Comparison of ENCODE assay signal across 6 cellular contexts in the genomic region with DNA sequence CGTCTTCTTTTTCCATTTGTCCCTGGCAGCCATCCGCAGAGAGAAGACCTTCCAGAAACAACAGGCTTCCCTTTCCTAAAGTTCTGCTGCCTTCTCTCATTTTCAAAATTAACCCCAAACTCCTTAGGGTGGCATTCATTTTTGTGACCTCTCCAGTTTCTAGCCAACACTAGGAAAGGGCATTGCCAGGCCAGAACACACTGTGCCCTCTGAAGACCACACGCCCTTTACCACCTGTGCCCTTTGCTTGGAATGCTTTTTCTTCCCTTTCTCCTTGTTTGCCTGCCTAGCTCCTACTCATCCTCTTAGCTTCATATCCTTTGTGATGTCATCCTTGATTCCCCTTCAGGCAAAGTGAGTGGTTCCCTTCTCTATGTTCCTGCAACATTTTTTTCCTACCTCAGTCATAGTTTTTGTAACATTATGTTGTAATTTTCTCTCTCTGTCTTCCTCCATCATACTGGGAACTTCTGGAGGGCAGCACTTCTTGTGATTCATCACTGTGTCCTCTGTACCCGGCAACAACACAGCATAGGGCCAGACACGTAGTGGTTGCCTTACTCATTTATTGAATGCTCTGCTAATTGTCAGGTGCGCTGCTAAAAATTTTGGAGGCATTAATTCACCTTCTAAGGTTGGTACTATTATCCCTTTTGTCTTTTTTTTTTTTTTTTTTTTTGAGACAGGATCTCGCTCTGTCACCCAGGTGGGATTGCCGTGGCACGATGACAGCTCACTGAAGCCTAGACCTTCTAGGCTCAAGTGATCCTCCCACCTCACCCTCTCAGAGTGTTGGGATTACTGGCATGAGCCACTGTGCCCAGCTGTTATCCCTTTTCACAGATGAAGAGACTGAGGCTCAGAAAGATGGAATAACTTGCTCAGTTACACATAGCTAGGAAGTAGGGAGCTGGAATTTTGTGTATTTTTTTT. TPM values are rescaled to one million over a fixed set of nuclear protein-coding genes. Genes with fewer than 3 reads are reported as not detected.
DNase-seq lines count a peak whose midpoint lies in the region; ATAC-seq and TF ChIP-seq lines count a peak whose summit lies in the region.

No MANE protein-coding gene starts in this region.

- H3K27me3 ChIP-seq in BE2C = no peaks in the 10 kb centered on the region
- H3K27me3 ChIP-seq in RWPE2 (ENCODE audit: insufficient read depth, poor library complexity, severe bottlenecking) = no peaks in the 10 kb centered on the region
- H3K27me3 ChIP-seq in iPS-18a (ENCODE audit: control insufficient read depth, insufficient read depth, low read length) = no peaks in the 10 kb centered on the region

- peak overlapping the region; percentile 65 for H3K9ac ChIP-seq in iPS-18a (ENCODE audit: low read length)

- H3K36me3 ChIP-seq in BE2C (peaks cover 37% of the 10 kb centered on the region), RWPE2 (ENCODE audit: low read depth) (peaks cover 48% of the 10 kb centered on the region), iPS-18a (ENCODE audit: control insufficient read depth, low read depth, low read length) (peaks cover 36% of the 10 kb centered on the region)

- H3K4me3 ChIP-seq in BE2C (ENCODE audit: low read depth, low read length) (peak overlapping the region; percentile 80), RWPE2 (ENCODE audit: severe bottlenecking) (peak overlapping the region; percentile 86), iPS-18a (ENCODE audit: low read length) (peak overlapping the region; percentile 78)

- TF ChIP-seq CTCF in BE2C (IDR thresholded peaks at IDR 0.05; ENCODE audit: low read depth, low read length) = no peak
- TF ChIP-seq CTCF in RWPE2 (IDR thresholded peaks at IDR 0.05; ENCODE audit: poor library complexity, severe bottlenecking) = no peak

- ATAC-seq in RWPE2 (ENCODE audit: low read depth) = peak; percentile 64

- DNase-seq in BE2C (no peak), RWPE2 (ENCODE audit: low spot score) (peak; percentile 65), midbrain (lab: John Stamatoyannopoulos, UW) (no peak), KG1 (lab: John Stamatoyannopoulos, UW) (no peak), T-helper 9 cell (no peak)

- no peaks in the 10 kb centered on the region for H3K4me1 ChIP-seq in BE2C
- H3K4me1 ChIP-seq in RWPE2 (ENCODE audit: insufficient read depth, poor library complexity, severe bottlenecking) = peaks cover 9% of the 10 kb centered on the region
- H3K4me1 ChIP-seq in iPS-18a (ENCODE audit: control insufficient read depth, low read depth, low read length) = peaks cover 6% of the 10 kb centered on the region

- H3K27ac ChIP-seq in RWPE2 (ENCODE audit: poor library complexity, severe bottlenecking) (peak overlapping the region; percentile 94), iPS-18a (ENCODE audit: low read length) (no peak overlapping the region)

- H3K9me3 ChIP-seq in BE2C (no peaks in the 10 kb centered on the region), RWPE2 (ENCODE audit: severe bottlenecking) (no peaks in the 10 kb centered on the region), iPS-18a (ENCODE audit: control insufficient read depth, low read depth, low read length) (no peaks in the 10 kb centered on the region)

RNA-seq across cellular contexts. Expression of gene KAT8, which starts 1.0 kb away (rescaled TPM):
- polyA plus RNA-seq in BE2C (2012; ENCODE audit: insufficient read depth, insufficient read length, low read depth) = 71.8 TPM

RNA-seq across cellular contexts. Expression of gene BCKDK, which starts 10.3 kb away (rescaled TPM):
- polyA plus RNA-seq in BE2C (2012; ENCODE audit: insufficient read depth, insufficient read length, low read depth) = 77.0 TPM

RNA-seq across cellular contexts. Expression of gene PRSS8, which starts 17.0 kb away (rescaled TPM):
- 27.5 TPM for polyA plus RNA-seq in BE2C (2012; ENCODE audit: insufficient read depth, insufficient read length, low read depth)

RNA-seq across cellular contexts. Expression of gene VKORC1, which starts 23.9 kb away (rescaled TPM):
- polyA plus RNA-seq in BE2C (2012; ENCODE audit: insufficient read depth, insufficient read length, low read depth) = 349 TPM

RNA-seq across cellular contexts. Expression of gene PRSS53, which starts 29.7 kb away (rescaled TPM):
- polyA plus RNA-seq in BE2C (2012; ENCODE audit: insufficient read depth, insufficient read length, low read depth) = 5.0 TPM
